ENCODE assay signal across 22 cellular contexts in the genomic region with DNA sequence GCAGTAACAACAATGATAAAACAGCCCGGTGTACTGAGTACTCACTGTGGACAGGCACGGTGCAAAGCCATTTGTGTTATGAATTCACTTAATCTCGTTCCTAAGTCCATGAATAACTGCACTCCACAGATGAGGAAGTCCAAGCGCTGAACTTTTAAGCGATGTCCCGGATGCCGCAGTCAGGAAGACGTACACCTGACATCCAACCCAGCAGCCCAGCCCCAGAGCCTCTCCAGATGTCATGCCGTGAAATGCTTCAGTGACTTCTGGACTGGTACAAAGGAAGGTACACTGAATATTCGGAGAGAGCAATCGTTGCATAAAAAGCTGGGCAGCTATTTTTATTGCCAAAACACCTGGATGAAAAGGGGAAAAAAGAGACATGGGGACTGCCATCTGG.
"Had no signal": no experiment of that assay in that cellular context is flagged by ENCODE, and none has a peak within 500 bp of the region (broad histone marks: within the 10 kb centered on the region; RNA-seq: fewer than 3 reads in every experiment).

No MANE protein-coding gene starts in this region.

- H3K9me3 Mint-ChIP-seq: mesothelial cell of epicardium; natural killer cell; nephron progenitor cell; neural progenitor cell; stimulated activated naive CD8-positive, alpha-beta T cell treated with anti-CD3 and anti-CD28 coated beads, Interleukin-15, amount 100 ng/mL, for 72 hours had no signal

- H3K27ac Mint-ChIP-seq: mesothelial cell of epicardium; naive B cell; natural killer cell; nephron progenitor cell; neural progenitor cell; stimulated activated memory B cell treated with anti-CD40 and anti-IgM and Interleukin-4, amounts not matched to agents 10 μg/mL and 1 μg/mL and 100 μg/mL, for 72 hours; stimulated activated naive CD8-positive, alpha-beta T cell treated with anti-CD3 and anti-CD28 coated beads, Interleukin-15, amount 100 ng/mL, for 72 hours had no signal

- DNase-seq: hippocampal formation; kidney; left colon; left ventricle myocardium inferior; mesendoderm; naive B cell; natural killer cell; nephron progenitor cell; occipital lobe; right lobe of liver; stimulated activated CD4-positive, alpha-beta T cell treated with anti-CD3 and anti-CD28 coated beads, Interleukin-1b, Interleukin-23, amount 100 ng/mL, for 48 hours; stimulated activated CD4-positive, alpha-beta T cell treated with anti-CD3 and anti-CD28 coated beads, Interleukin-2, amount 100 ng/mL, for 48 hours; stimulated activated CD4-positive, alpha-beta T cell treated with anti-CD3 and anti-CD28 coated beads, Interleukin-4, amount 100 ng/mL, for 4 hours; stimulated activated CD8-positive, alpha-beta memory T cell treated with anti-CD3 and anti-CD28 coated beads, Interleukin-4, amount 100 ng/mL, for 48 hours; stimulated activated naive CD4-positive, alpha-beta T cell treated with Interleukin-2 at 50 U/mL for 16 hours; stimulated activated naive CD8-positive, alpha-beta T cell treated with anti-CD3 and anti-CD28 coated beads, Interleukin-15, amount 100 ng/mL, for 72 hours; substantia nigra; transverse colon; upper lobe of left lung had no signal

- H3K4me3 Mint-ChIP-seq: mesothelial cell of epicardium; naive B cell; natural killer cell; nephron progenitor cell; neural progenitor cell; stimulated activated memory B cell treated with anti-CD40 and anti-IgM and Interleukin-4, amounts not matched to agents 10 μg/mL and 1 μg/mL and 100 μg/mL, for 72 hours; stimulated activated naive CD8-positive, alpha-beta T cell treated with anti-CD3 and anti-CD28 coated beads, Interleukin-15, amount 100 ng/mL, for 72 hours had no signal

- ATAC-seq: left colon; right lobe of liver; stimulated activated memory B cell treated with anti-CD40 and anti-IgM and Interleukin-4, amounts not matched to agents 10 μg/mL and 1 μg/mL and 100 μg/mL, for 72 hours; stimulated activated naive CD8-positive, alpha-beta T cell treated with anti-CD3 and anti-CD28 coated beads, Interleukin-15, amount 100 ng/mL, for 72 hours had no signal

- H3K36me3 Mint-ChIP-seq: mesothelial cell of epicardium; naive B cell; natural killer cell; neural progenitor cell; stimulated activated memory B cell treated with anti-CD40 and anti-IgM and Interleukin-4, amounts not matched to agents 10 μg/mL and 1 μg/mL and 100 μg/mL, for 72 hours had no signal

- H3K4me1 Mint-ChIP-seq: mesothelial cell of epicardium; naive B cell; natural killer cell; neural progenitor cell; stimulated activated memory B cell treated with anti-CD40 and anti-IgM and Interleukin-4, amounts not matched to agents 10 μg/mL and 1 μg/mL and 100 μg/mL, for 72 hours; stimulated activated naive CD8-positive, alpha-beta T cell treated with anti-CD3 and anti-CD28 coated beads, Interleukin-15, amount 100 ng/mL, for 72 hours had no signal

- H3K27me3 Mint-ChIP-seq: naive B cell; stimulated activated memory B cell treated with anti-CD40 and anti-IgM and Interleukin-4, amounts not matched to agents 10 μg/mL and 1 μg/mL and 100 μg/mL, for 72 hours; stimulated activated naive CD8-positive, alpha-beta T cell treated with anti-CD3 and anti-CD28 coated beads, Interleukin-15, amount 100 ng/mL, for 72 hours had no signal
